In genomic region chr3:169811606-169812123, GRCh38 we compare ENCODE assay signal across 6 cellular contexts.
A peak's percentile ranks its signal among the peaks of the same experiment; 100 is the strongest.
DNase-seq lines count a peak whose midpoint lies in the region; ATAC-seq and TF ChIP-seq lines count a peak whose summit lies in the region.

No MANE protein-coding gene starts in this region.

- H3K27ac ChIP-seq in DOHH2 (ENCODE audit: low read depth, low read length): peak overlapping the region; percentile 53
- H3K27ac ChIP-seq in coronary artery: peak overlapping the region; percentile 64 to 82

- no peaks in the 10 kb centered on the region for H3K27me3 Mint-ChIP-seq in nephron (ENCODE audit: low read depth)

- no peak for ATAC-seq in GM18861 (IDR thresholded peaks at IDR 0.05; ENCODE audit: unreplicated experiment)
- ATAC-seq in HG02870 (IDR thresholded peaks at IDR 0.05; ENCODE audit: unreplicated experiment): no peak

- TF ChIP-seq CTCF in DOHH2 (IDR thresholded peaks at IDR 0.05; ENCODE audit: low read depth, low read length, poor library complexity, severe bottlenecking) (no peak), coronary artery (IDR thresholded peaks at IDR 0.05) (no peak), nephron (IDR thresholded peaks at IDR 0.05; ENCODE audit: unreplicated experiment in 3 of 3) (no peak)

- H3K9me2 ChIP-seq in DOHH2 (replicated peaks; ENCODE audit: control insufficient read depth, low read length): no peaks in the 10 kb centered on the region

- peak overlapping the region; percentile 80 to 94 (median 90) for H3K4me3 Mint-ChIP-seq in nephron

- peak overlapping the region; percentile 78 to 90 (median 85) for H3K27ac Mint-ChIP-seq in nephron

- H3K4me3 ChIP-seq in DOHH2 (ENCODE audit: low read length) (peak overlapping the region; percentile 73), coronary artery (peak overlapping the region; percentile 82)

- peaks cover 22% of the 10 kb centered on the region for H3K79me2 ChIP-seq in DOHH2 (ENCODE audit: control insufficient read depth, low read length)

- H3K9me3 Mint-ChIP-seq in nephron: peaks cover 16% of the 10 kb centered on the region

- H3K36me3 Mint-ChIP-seq in nephron (ENCODE audit: low read depth): no peaks in the 10 kb centered on the region

- peak overlapping the region; percentile 98 for H3K4me2 ChIP-seq in DOHH2 (ENCODE audit: low read length)

- peaks cover 46% of the 10 kb centered on the region for H3K4me1 ChIP-seq in DOHH2 (ENCODE audit: control insufficient read depth, low read length)

- H3K4me1 Mint-ChIP-seq in nephron: peaks cover 9% of the 10 kb centered on the region

- no peaks in the 10 kb centered on the region for H3K27me3 ChIP-seq in DOHH2 (ENCODE audit: control insufficient read depth, low read length)

- H3F3A ChIP-seq in DOHH2 (ENCODE audit: control insufficient read depth, insufficient read depth): peaks cover 16% of the 10 kb centered on the region

- H3K36me3 ChIP-seq in DOHH2 (ENCODE audit: control insufficient read depth, low read length): peaks cover 3% of the 10 kb centered on the region; the same call in 1 of the 2 replicates

- H3K9me3 ChIP-seq in DOHH2 (ENCODE audit: control insufficient read depth, insufficient read depth, low read length): peaks cover 10% of the 10 kb centered on the region; the same call in 1 of the 2 replicates

- DNase-seq in NCI-H2196 (lab: John Stamatoyannopoulos, UW; ENCODE audit: unreplicated experiment) (peak; percentile 47), coronary artery (ENCODE audit: low spot score) (no peak)

- no peaks in the 10 kb centered on the region for H4K20me1 ChIP-seq in DOHH2 (ENCODE audit: control insufficient read depth, insufficient read depth, low read depth, low read length)
